12 cellular contexts compared by ENCODE assay signal in the genomic region with DNA sequence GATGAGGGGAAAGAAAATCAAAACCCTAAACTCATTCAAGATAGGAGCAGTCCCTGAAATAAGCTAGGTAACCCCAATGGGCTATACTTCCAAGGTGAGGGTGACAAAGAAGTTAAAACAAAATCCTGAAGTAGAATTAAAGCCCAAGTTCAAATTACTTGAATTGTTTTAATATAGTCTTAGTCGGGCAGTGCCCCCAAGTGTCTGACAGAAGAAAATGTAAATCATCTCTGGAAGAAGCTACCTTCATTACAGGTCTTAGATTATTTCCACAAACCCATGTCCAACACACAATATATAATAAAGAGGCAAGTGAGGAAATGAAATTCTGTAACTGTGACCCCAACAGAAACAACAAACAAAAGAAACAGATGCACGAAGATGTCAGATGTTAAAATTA. TPM values are rescaled to one million over a fixed set of nuclear protein-coding genes. Genes with fewer than 3 reads are reported as not detected.
DNase-seq lines count a peak whose midpoint lies in the region; TF ChIP-seq lines count a peak whose summit lies in the region.
"Had no signal": no experiment of that assay in that cellular context is flagged by ENCODE, and none has a peak within 500 bp of the region (broad histone marks: within the 10 kb centered on the region; RNA-seq: fewer than 3 reads in every experiment).

No MANE protein-coding gene starts in this region.

- H3K4me3 ChIP-seq in mammary epithelial cell (replicated peaks in 1 of 3; ENCODE audit: insufficient read depth in 1 of 3, low read depth in 2 of 3, low read length in 3 of 3), result no peak overlapping the region
- H3K4me3 ChIP-seq: dorsolateral prefrontal cortex, prostate gland had no signal

- DNase-seq in ELR (ENCODE audit: low read depth) (peak; percentile 44), M059J (ENCODE audit: low read depth) (peak; percentile 20), mammary epithelial cell (peak; percentile 2), myocyte (ENCODE audit: low read depth) (peak; percentile 6), NOMO-1 (lab: John Stamatoyannopoulos, UW; ENCODE audit: unreplicated experiment in 2 of 2) (no peak), NCI-H524 (lab: John Stamatoyannopoulos, UW) (no peak), pons (ENCODE audit: low spot score) (no peak)
- DNase-seq: dorsolateral prefrontal cortex; NCI-H146; NK-92 treated with Interleukin-12 subunit alpha and Interleukin-12 subunit beta, amount 100 ng/mL, for 24 hours had no signal

- 38% methylated on average over 2 of the region's 2 CpGs for WGBS in mammary epithelial cell (ENCODE audit: low coverage, missing lambda C conversion rate)

- no peak overlapping the region for H3K9ac ChIP-seq in mammary epithelial cell (ENCODE audit: insufficient read depth, low read length)

- BruUV-seq in mammary epithelial cell (replicated peaks; lab: Mats Ljungman, UMichigan), result no TSS peak

- H3K27ac ChIP-seq in mammary epithelial cell (ENCODE audit: insufficient read depth, low read depth, low read length), result no peak overlapping the region
- H3K27ac ChIP-seq: dorsolateral prefrontal cortex, HL-60, prostate gland had no signal

- TF ChIP-seq CTCF in mammary epithelial cell (conservative IDR thresholded peaks at IDR 0.05 in 1 of 2, IDR thresholded peaks at IDR 0.05 in 1 of 2; ENCODE audit: extremely low read depth in 1 of 2, insufficient read depth in 1 of 2, low read depth in 1 of 2, low read length in 2 of 2), result peak; percentile 29 to 50

- H2AFZ ChIP-seq in mammary epithelial cell (ENCODE audit: low read depth, low read length), result no peak overlapping the region

- H3K79me2 ChIP-seq in mammary epithelial cell (ENCODE audit: insufficient read depth, low read length), result no peaks in the 10 kb centered on the region

- H4K20me1 ChIP-seq in mammary epithelial cell (ENCODE audit: insufficient read depth, low read length), result no peaks in the 10 kb centered on the region

- CTCF ChIA-PET in mammary epithelial cell (lab: Charles Lee; ENCODE audit: low non-redundant PET), result interaction anchor here (0.6 kb wide), 1 partner anchor 93 kb away, joined by 4 read pairs; no protein-coding TSS in a partner anchor

- no peaks in the 10 kb centered on the region for H3K27me3 ChIP-seq in mammary epithelial cell (ENCODE audit: insufficient read depth, low read length)
- H3K27me3 ChIP-seq: dorsolateral prefrontal cortex had no signal

- H3K4me1 ChIP-seq in mammary epithelial cell (ENCODE audit: insufficient read depth, low read length), result no peaks in the 10 kb centered on the region
- H3K4me1 ChIP-seq: prostate gland had no signal

- H3K4me2 ChIP-seq in mammary epithelial cell (ENCODE audit: insufficient read depth, low read depth, low read length), result no peak overlapping the region

- intact Hi-C loops in mammary epithelial cell (cut with micrococcal nuclease), result loop anchor here (1.0 to 2.0 kb wide), 4 partner anchors 88 to 383 kb away; no protein-coding TSS in a partner anchor

- no peaks in the 10 kb centered on the region for H3K36me3 ChIP-seq in mammary epithelial cell (ENCODE audit: insufficient read depth, low read length)
- H3K36me3 ChIP-seq: prostate gland had no signal

- H3K9me3 ChIP-seq in mammary epithelial cell (replicated peaks; ENCODE audit: insufficient read depth, low read length), result no peaks in the 10 kb centered on the region
- H3K9me3 ChIP-seq: prostate gland had no signal

- dilution Hi-C loops in mammary epithelial cell (cut with HindIII; ENCODE audit: low sequenced_read_pairs), result no loop called here

- in situ Hi-C loops in mammary epithelial cell (cut with MboI; ENCODE audit: low sequenced_read_pairs in 2 of 2), result no loop called here

RNA-seq across cellular contexts. Expression of gene L3MBTL3, which starts 36.8 kb away (rescaled TPM):
- 6.5 and 9.4 TPM in 2 replicates for total RNA-seq in M059J (2014; rRNA removed; shearing (Covaris generic))
- 1 to 10 TPM; 5.0 to 8.9 TPM for total RNA-seq in mammary epithelial cell
- 5.6 TPM for polyA plus RNA-seq in mammary epithelial cell
- 20.1 TPM for polyA minus RNA-seq in mammary epithelial cell
- 6.5 and 13.8 TPM in 2 replicates for total RNA-seq in myocyte
- 4.1 TPM for polyA plus RNA-seq in myocyte (2012)

Comparison
In these comparisons a context has a peak if more than half of its experiments do, and no peak if none do; other contexts are left out.
1. DNase-seq: peak in ELR (single experiment), M059J (single experiment), mammary epithelial cell (single experiment) and myocyte (single experiment); none in NOMO-1 (0 of 2), NCI-H524 (0 of 2) and pons (single experiment).